In genomic region chr18:80208620-80209019, GRCh38 we compare ENCODE assay signal across 23 cellular contexts.
"Had no signal": no experiment of that assay in that cellular context is flagged by ENCODE, and none has a peak within 500 bp of the region (broad histone marks: within the 10 kb centered on the region; RNA-seq: fewer than 3 reads in every experiment).

No MANE protein-coding gene starts in this region.

- ATAC-seq: gastrocnemius medialis, left colon, left lung, left ventricle myocardium superior, lower lobe of right lung had no signal

- H3K27ac ChIP-seq: coronary artery, dorsolateral prefrontal cortex, esophagus squamous epithelium, gastrocnemius medialis, hepatocyte, left lung, lower lobe of right lung had no signal

- H3K4me3 ChIP-seq: coronary artery, dorsolateral prefrontal cortex, esophagus squamous epithelium, gastrocnemius medialis, hepatocyte, left lung, lower lobe of right lung had no signal

- H2AFZ ChIP-seq: hepatocyte had no signal

- H3K4me1 ChIP-seq: gastrocnemius medialis, left lung, lower lobe of right lung had no signal

- H3K36me3 ChIP-seq: esophagus squamous epithelium, gastrocnemius medialis, left lung, lower lobe of right lung had no signal

- DNase-seq: dermis blood vessel endothelial cell; dorsolateral prefrontal cortex; effector CD4-positive, alpha-beta T cell; effector memory CD4-positive, alpha-beta T cell; esophagus squamous epithelium; foreskin fibroblast; foreskin melanocyte; gastrocnemius medialis; glutamatergic neuron; hypothalamus; kidney; kidney glomerular epithelial cell; left colon; left lung; left ventricle myocardium superior; lower lobe of right lung; mesendoderm; midbrain had no signal

- H3K9me3 ChIP-seq: esophagus squamous epithelium, gastrocnemius medialis, left lung, lower lobe of right lung had no signal

- FAIRE-seq: colon, endothelial cell of umbilical vein, islet of Langerhans, kidney had no signal

- H3K4me2 ChIP-seq: hepatocyte had no signal

- H3K27me3 ChIP-seq: dorsolateral prefrontal cortex, esophagus squamous epithelium, gastrocnemius medialis, hepatocyte, left lung had no signal
